Comparison of ENCODE assay signal across 17 cellular contexts in the genomic region with DNA sequence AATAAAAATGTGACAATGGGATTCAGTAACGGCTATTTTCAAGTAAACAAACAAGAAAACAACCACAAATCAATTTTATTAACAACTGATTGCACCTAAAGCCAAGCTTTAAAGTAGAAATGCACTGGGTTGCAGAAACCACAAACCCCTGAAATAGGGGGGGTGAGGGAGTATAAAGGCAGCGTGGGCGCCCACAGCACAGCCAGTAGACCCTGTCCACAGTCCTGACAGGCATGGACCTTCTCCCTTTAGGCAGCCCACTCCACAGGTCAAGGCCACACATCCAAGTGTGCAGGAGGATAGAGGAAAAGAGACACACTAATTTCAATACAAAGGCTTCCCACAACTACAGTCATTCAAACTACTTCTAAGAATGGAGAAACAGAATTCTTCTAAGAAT. TPM values are rescaled to one million over a fixed set of nuclear protein-coding genes. Genes with fewer than 3 reads are reported as not detected.
DNase-seq lines count a peak whose midpoint lies in the region; ATAC-seq and TF ChIP-seq lines count a peak whose summit lies in the region.
"Had no signal": no experiment of that assay in that cellular context is flagged by ENCODE, and none has a peak within 500 bp of the region (broad histone marks: within the 10 kb centered on the region; RNA-seq: fewer than 3 reads in every experiment).

No MANE protein-coding gene starts in this region.

- peaks cover 96% of the 10 kb centered on the region for H3K79me2 ChIP-seq in mammary epithelial cell (ENCODE audit: insufficient read depth, low read length)

- in situ Hi-C loops in mammary epithelial cell (cut with MboI; ENCODE audit: low sequenced_read_pairs in 2 of 2) (no loop called here), GM13976 (cut with MboI; ENCODE audit: low sequenced_read_pairs, unreplicated experiment) (no loop called here)

- H3K9me3 Mint-ChIP-seq in natural killer cell treated with Interleukin-12 subunit alpha and Interleukin-12 subunit beta and Interleukin-15 and Interleukin-18, amount 100 ng/mL, for 72 hours, result no peaks in the 10 kb centered on the region
- H3K9me3 Mint-ChIP-seq in natural killer cell, result no peaks in the 10 kb centered on the region
- H3K9me3 Mint-ChIP-seq in T-helper 1 cell treated with Interleukin-12 subunit alpha and Interleukin-12 subunit beta and Interleukin-4 antibody, amounts not matched to agents 30 μg/mL and 1 μg/mL, for 36 hours, result no peaks in the 10 kb centered on the region
- H3K9me3 Mint-ChIP-seq in brain, result peaks cover 0 to 3% (median 0%) of the 10 kb centered on the region in 5 experiments
- H3K9me3 Mint-ChIP-seq: mesothelial cell of epicardium had no signal

- TF ChIP-seq CTCF in natural killer cell (IDR thresholded peaks at IDR 0.05) (no peak), brain (conservative IDR thresholded peaks at IDR 0.05) (no peak), mammary epithelial cell (conservative IDR thresholded peaks at IDR 0.05 in 1 of 2, IDR thresholded peaks at IDR 0.05 in 1 of 2; ENCODE audit: extremely low read depth in 1 of 2, insufficient read depth in 1 of 2, low read depth in 1 of 2, low read length in 2 of 2) (no peak), GM13976 (IDR thresholded peaks at IDR 0.05; ENCODE audit: borderline replicate concordance, control extremely low read depth, extremely low read depth, insufficient read depth, missing control alignments) (no peak)

- dilution Hi-C loops in mammary epithelial cell (cut with HindIII; ENCODE audit: low sequenced_read_pairs), result no loop called here

- H3K4me1 ChIP-seq in mammary epithelial cell (ENCODE audit: insufficient read depth, low read length), result peaks cover 31% of the 10 kb centered on the region

- intact Hi-C loops in natural killer cell (cut with micrococcal nuclease), result no loop called here
- intact Hi-C loops in mammary epithelial cell (cut with micrococcal nuclease), result no loop called here

- H3K4me3 ChIP-seq in mammary epithelial cell (replicated peaks in 1 of 3; ENCODE audit: insufficient read depth in 1 of 3, low read depth in 2 of 3, low read length in 3 of 3), result no peak overlapping the region
- H3K4me3 ChIP-seq: SK-N-MC had no signal

- H3K9ac ChIP-seq in mammary epithelial cell (ENCODE audit: insufficient read depth, low read length), result no peak overlapping the region

- peak overlapping the region; percentile 82 for H3K4me3 Mint-ChIP-seq in natural killer cell treated with Interleukin-12 subunit alpha and Interleukin-12 subunit beta and Interleukin-15 and Interleukin-18, amount 100 ng/mL, for 72 hours
- H3K4me3 Mint-ChIP-seq in natural killer cell (no peak overlapping the region), brain (peak overlapping the region in 2 of 5 experiments; percentile 16 to 31)
- H3K4me3 Mint-ChIP-seq in T-helper 1 cell treated with Interleukin-12 subunit alpha and Interleukin-12 subunit beta and Interleukin-4 antibody, amounts not matched to agents 30 μg/mL and 1 μg/mL, for 36 hours, result peak overlapping the region; percentile 64
- H3K4me3 Mint-ChIP-seq: mesothelial cell of epicardium had no signal

- no peak overlapping the region for H3K4me2 ChIP-seq in mammary epithelial cell (ENCODE audit: insufficient read depth, low read depth, low read length)

- peak in 1 of 2 donors; percentile 46 for ATAC-seq in natural killer cell treated with Interleukin-12 subunit alpha and Interleukin-12 subunit beta and Interleukin-15 and Interleukin-18, amount 100 ng/mL, for 72 hours
- ATAC-seq in natural killer cell (no peak), HG02973 (IDR thresholded peaks at IDR 0.05; ENCODE audit: unreplicated experiment) (no peak), HG02588 (IDR thresholded peaks at IDR 0.05; ENCODE audit: unreplicated experiment) (no peak)
- ATAC-seq: right cardiac atrium had no signal

- no peak overlapping the region for H2AFZ ChIP-seq in mammary epithelial cell (ENCODE audit: low read depth, low read length)

- H3K27me3 ChIP-seq in mammary epithelial cell (ENCODE audit: insufficient read depth, low read length), result no peaks in the 10 kb centered on the region

- no peaks in the 10 kb centered on the region for H3K9me3 ChIP-seq in mammary epithelial cell (replicated peaks; ENCODE audit: insufficient read depth, low read length)

- H3K27me3 Mint-ChIP-seq in natural killer cell treated with Interleukin-12 subunit alpha and Interleukin-12 subunit beta and Interleukin-15 and Interleukin-18, amount 100 ng/mL, for 72 hours, result no peaks in the 10 kb centered on the region
- H3K27me3 Mint-ChIP-seq in natural killer cell (ENCODE audit: low read depth in 2 of 2) (no peaks in the 10 kb centered on the region), brain (no peaks in the 10 kb centered on the region)
- H3K27me3 Mint-ChIP-seq in T-helper 1 cell treated with Interleukin-12 subunit alpha and Interleukin-12 subunit beta and Interleukin-4 antibody, amounts not matched to agents 30 μg/mL and 1 μg/mL, for 36 hours (ENCODE audit: low read depth), result no peaks in the 10 kb centered on the region

- H3K4me1 Mint-ChIP-seq in natural killer cell treated with Interleukin-12 subunit alpha and Interleukin-12 subunit beta and Interleukin-15 and Interleukin-18, amount 100 ng/mL, for 72 hours (ENCODE audit: low read depth in 2 of 2), result peaks cover 80 to 94% of the 10 kb centered on the region in 2 donors
- H3K4me1 Mint-ChIP-seq in natural killer cell (peaks cover 88% of the 10 kb centered on the region in 2 donors), brain (peaks cover 96% of the 10 kb centered on the region)
- H3K4me1 Mint-ChIP-seq in T-helper 1 cell treated with Interleukin-12 subunit alpha and Interleukin-12 subunit beta and Interleukin-4 antibody, amounts not matched to agents 30 μg/mL and 1 μg/mL, for 36 hours (ENCODE audit: low read depth), result peaks cover 82% of the 10 kb centered on the region

- peaks cover 3% of the 10 kb centered on the region for H4K20me1 ChIP-seq in mammary epithelial cell (ENCODE audit: insufficient read depth, low read length)

- no peak for DNase-seq in natural killer cell treated with Interleukin-12 subunit alpha and Interleukin-12 subunit beta and Interleukin-15 and Interleukin-18, amount 100 ng/mL, for 72 hours (ENCODE audit: low spot score)
- DNase-seq in natural killer cell (no peak), mammary epithelial cell (no peak), GM13976 (ENCODE audit: low spot score) (no peak)
- DNase-seq: caudate nucleus; effector memory CD4-positive, alpha-beta T cell; H7; kidney glomerular epithelial cell; NCI-H1694 treated with DMSO at 0.1 percent for 48 hours; NCI-H446; right cardiac atrium had no signal

- peak overlapping the region; percentile 88 to 92 for H3K27ac Mint-ChIP-seq in natural killer cell treated with Interleukin-12 subunit alpha and Interleukin-12 subunit beta and Interleukin-15 and Interleukin-18, amount 100 ng/mL, for 72 hours
- H3K27ac Mint-ChIP-seq in natural killer cell (no peak overlapping the region), brain (peak overlapping the region in 3 of 5 experiments; percentile 52 to 84 (median 71))
- peak overlapping the region; percentile 83 for H3K27ac Mint-ChIP-seq in T-helper 1 cell treated with Interleukin-12 subunit alpha and Interleukin-12 subunit beta and Interleukin-4 antibody, amounts not matched to agents 30 μg/mL and 1 μg/mL, for 36 hours
- H3K27ac Mint-ChIP-seq: mesothelial cell of epicardium had no signal

- CTCF ChIA-PET in mammary epithelial cell (lab: Charles Lee; ENCODE audit: low non-redundant PET), result no interaction called here

- no peaks in the 10 kb centered on the region for H3K36me3 ChIP-seq in mammary epithelial cell (ENCODE audit: insufficient read depth, low read length)

- no peak overlapping the region for H3K27ac ChIP-seq in mammary epithelial cell (ENCODE audit: insufficient read depth, low read depth, low read length)
- H3K27ac ChIP-seq: SK-N-MC had no signal

- no peaks in the 10 kb centered on the region for H3K36me3 Mint-ChIP-seq in natural killer cell treated with Interleukin-12 subunit alpha and Interleukin-12 subunit beta and Interleukin-15 and Interleukin-18, amount 100 ng/mL, for 72 hours
- H3K36me3 Mint-ChIP-seq in natural killer cell, result no peaks in the 10 kb centered on the region
- H3K36me3 Mint-ChIP-seq in T-helper 1 cell treated with Interleukin-12 subunit alpha and Interleukin-12 subunit beta and Interleukin-4 antibody, amounts not matched to agents 30 μg/mL and 1 μg/mL, for 36 hours (ENCODE audit: low read depth), result peaks cover 13% of the 10 kb centered on the region
- H3K36me3 Mint-ChIP-seq in brain, result peaks cover 31% of the 10 kb centered on the region

- BruUV-seq in mammary epithelial cell (replicated peaks; lab: Mats Ljungman, UMichigan), result no TSS peak

- 85% methylated on average over 3 of the region's 3 CpGs for WGBS in mammary epithelial cell (ENCODE audit: low coverage, missing lambda C conversion rate)

RNA-seq across cellular contexts. Expression of gene CHSY1, which starts 48.8 kb away (rescaled TPM):
- 10 to 100 TPM; 91.2 to 93.3 TPM for total RNA-seq in natural killer cell treated with Interleukin-12 subunit alpha and Interleukin-12 subunit beta and Interleukin-15 and Interleukin-18, amount 100 ng/mL, for 72 hours
- total RNA-seq in natural killer cell (10 to 100 TPM; 21.1 to 32.5 (median 30.8) TPM), mammary epithelial cell (10 to 100 TPM; 37.9 to 40.2 TPM)
- polyA plus RNA-seq in brain (ENCODE audit: insufficient read depth, low read depth, low replicate concordance) (23.9 TPM), mammary epithelial cell (30.2 TPM)
- 83.7 TPM for polyA minus RNA-seq in mammary epithelial cell

Comparison
In these comparisons a context has a peak if more than half of its experiments do, and no peak if none do; other contexts are left out.
1. H3K27ac Mint-ChIP-seq: peak in natural killer cell treated with Interleukin-12 subunit alpha and Interleukin-12 subunit beta and Interleukin-15 and Interleukin-18, amount 100 ng/mL, for 72 hours (2 of 2), T-helper 1 cell treated with Interleukin-12 subunit alpha and Interleukin-12 subunit beta and Interleukin-4 antibody, amounts not matched to agents 30 μg/mL and 1 μg/mL, for 36 hours (single experiment) and brain (3 of 5); none in natural killer cell (0 of 2).